ENCODE assay signal across 11 cellular contexts in genomic region chr6:1869766-1870165, GRCh38.
"Had no signal": no experiment of that assay in that cellular context is flagged by ENCODE, and none has a peak within 500 bp of the region (broad histone marks: within the 10 kb centered on the region; RNA-seq: fewer than 3 reads in every experiment).

No MANE protein-coding gene starts in this region.

- H3K27ac Mint-ChIP-seq: activated CD8-positive, alpha-beta T cell treated with anti-CD3 and anti-CD28 coated beads for 36 hours; activated naive CD8-positive, alpha-beta T cell treated with anti-CD3 and anti-CD28 coated beads for 36 hours; activated T-cell treated with anti-CD3 and anti-CD28 coated beads, Interleukin-2, amount 50 U/mL, for 72 hours had no signal

- H3K27me3 ChIP-seq: foreskin keratinocyte, thyroid gland had no signal

- H3K27ac ChIP-seq: foreskin keratinocyte, thyroid gland had no signal

- H3K36me3 Mint-ChIP-seq: activated naive CD8-positive, alpha-beta T cell treated with anti-CD3 and anti-CD28 coated beads for 36 hours had no signal

- H3K9me3 ChIP-seq: thyroid gland had no signal

- ATAC-seq: activated CD8-positive, alpha-beta T cell treated with anti-CD3 and anti-CD28 coated beads for 36 hours; activated T-cell treated with anti-CD3 and anti-CD28 coated beads, Interleukin-2, amount 50 U/mL, for 72 hours; foreskin keratinocyte; left lobe of liver had no signal

- H3K4me3 ChIP-seq: thyroid gland had no signal

- H3K9me3 Mint-ChIP-seq: activated CD8-positive, alpha-beta T cell treated with anti-CD3 and anti-CD28 coated beads for 36 hours; activated naive CD8-positive, alpha-beta T cell treated with anti-CD3 and anti-CD28 coated beads for 36 hours; activated T-cell treated with anti-CD3 and anti-CD28 coated beads, Interleukin-2, amount 50 U/mL, for 72 hours had no signal

- DNase-seq: activated CD4-positive, alpha-beta T cell treated with anti-CD3 and anti-CD28 coated beads for 4 hours; activated CD8-positive, alpha-beta memory T cell treated with anti-CD3 and anti-CD28 coated beads, Interleukin-2, amount 50 U/mL, for 4 hours; activated CD8-positive, alpha-beta T cell treated with anti-CD3 and anti-CD28 coated beads for 36 hours; activated gamma-delta T cell treated with Interleukin-2 at 50 U/mL for 16 hours; activated naive CD8-positive, alpha-beta T cell treated with anti-CD3 and anti-CD28 coated beads for 36 hours; activated T-cell treated with anti-CD3 and anti-CD28 coated beads, Interleukin-2, amount 50 U/mL, for 72 hours; foreskin keratinocyte; stimulated activated CD4-positive, alpha-beta T cell treated with anti-CD3 and anti-CD28 coated beads, Interleukin-4, amount 100 ng/mL, for 1 hour; T1000; thyroid gland had no signal

- H3K4me1 ChIP-seq: foreskin keratinocyte, thyroid gland had no signal

- H3K27me3 Mint-ChIP-seq: activated CD8-positive, alpha-beta T cell treated with anti-CD3 and anti-CD28 coated beads for 36 hours; activated naive CD8-positive, alpha-beta T cell treated with anti-CD3 and anti-CD28 coated beads for 36 hours had no signal

- H3K4me3 Mint-ChIP-seq: activated CD8-positive, alpha-beta T cell treated with anti-CD3 and anti-CD28 coated beads for 36 hours; activated naive CD8-positive, alpha-beta T cell treated with anti-CD3 and anti-CD28 coated beads for 36 hours; activated T-cell treated with anti-CD3 and anti-CD28 coated beads, Interleukin-2, amount 50 U/mL, for 72 hours had no signal

- H3K36me3 ChIP-seq: thyroid gland had no signal
